ENCODE assay signal across 7 cellular contexts in genomic region chr9:5450360-5451051, GRCh38. TPM values are rescaled to one million over a fixed set of nuclear protein-coding genes. Genes with fewer than 3 reads are reported as not detected.
DNase-seq lines count a peak whose midpoint lies in the region; ATAC-seq, FAIRE-seq and TF ChIP-seq lines count a peak whose summit lies in the region.

Gene CD274 (plus strand): TSS chr9:5450542. CDS start chr9:5456114, 5,572 bp downstream.

- BruUV-seq in mammary epithelial cell (replicated peaks; lab: Mats Ljungman, UMichigan), result TSS peak; percentile 62

- H4K20me1 ChIP-seq in mammary epithelial cell (ENCODE audit: insufficient read depth, low read length), result no peaks in the 10 kb centered on the region

- H3K79me2 ChIP-seq in mammary epithelial cell (ENCODE audit: insufficient read depth, low read length), result peaks cover 47% of the 10 kb centered on the region

- DNase-seq in GM13977 (ENCODE audit: low spot score) (peak; percentile 52), NCI-H2081 (lab: John Stamatoyannopoulos, UW) (peak; percentile 79 to 90), mammary epithelial cell (peak; percentile 97), iPS-NIHi11 (ENCODE audit: low spot score) (peak; percentile 83), small intestine (peak; percentile 98)

- peak within 1 kb of the TSS; percentile 86 for H3K4me2 ChIP-seq in mammary epithelial cell (ENCODE audit: insufficient read depth, low read depth, low read length)

- TF ChIP-seq CTCF in GM13977 (IDR thresholded peaks at IDR 0.05; ENCODE audit: extremely low read depth, insufficient read depth, missing control alignments) (peak; percentile 73), VCaP (conservative IDR thresholded peaks at IDR 0.05) (peak; percentile 89), mammary epithelial cell (conservative IDR thresholded peaks at IDR 0.05 in 1 of 2, IDR thresholded peaks at IDR 0.05 in 1 of 2; ENCODE audit: extremely low read depth in 1 of 2, insufficient read depth in 1 of 2, low read depth in 1 of 2, low read length in 2 of 2) (peak; percentile 48 to 86)

- peak within 1 kb of the TSS; percentile 74 for H2AFZ ChIP-seq in mammary epithelial cell (ENCODE audit: low read depth, low read length)

- 3% methylated on average over 20 of the region's 36 CpGs for WGBS in mammary epithelial cell (ENCODE audit: low coverage, missing lambda C conversion rate)
- WGBS in small intestine, 3 donors, result 1 to 3% (median 1%) methylated on average over 36 of the region's 36 CpGs

- H3K27ac ChIP-seq in VCaP, result peak within 1 kb of the TSS; percentile 56
- peak within 1 kb of the TSS; percentile 91 for H3K27ac ChIP-seq in mammary epithelial cell (ENCODE audit: insufficient read depth, low read depth, low read length)
- peak within 1 kb of the TSS; percentile 88 to 98 for H3K27ac ChIP-seq in small intestine (ENCODE audit: low read depth in 1 of 2, low read length in 1 of 2)

- H3K9ac ChIP-seq in mammary epithelial cell (ENCODE audit: insufficient read depth, low read length), result peak within 1 kb of the TSS; percentile 88

- H3K36me3 ChIP-seq in mammary epithelial cell (ENCODE audit: insufficient read depth, low read length) (no peaks in the 10 kb centered on the region), small intestine (ENCODE audit: control insufficient read depth in 2 of 2, insufficient read depth in 2 of 2, low read length in 2 of 2) (no peaks in the 10 kb centered on the region)

- FAIRE-seq in small intestine (lab: Jason Lieb, UNC), result peak; percentile 19

- H3K4me1 ChIP-seq in mammary epithelial cell (ENCODE audit: insufficient read depth, low read length), result peaks cover 75% of the 10 kb centered on the region
- H3K4me1 ChIP-seq in small intestine (ENCODE audit: control insufficient read depth in 2 of 2, insufficient read depth in 1 of 2, low read depth in 1 of 2, low read length in 1 of 2), result no peaks in the 10 kb centered on the region

- peak; percentile 44 for ATAC-seq in HG02870 (IDR thresholded peaks at IDR 0.05; ENCODE audit: unreplicated experiment)

- dilution Hi-C loops in mammary epithelial cell (cut with HindIII; ENCODE audit: low sequenced_read_pairs), result no loop called here

- H3K9me3 ChIP-seq in mammary epithelial cell (replicated peaks; ENCODE audit: insufficient read depth, low read length) (no peaks in the 10 kb centered on the region), small intestine (ENCODE audit: control insufficient read depth, low read depth) (no peaks in the 10 kb centered on the region)

- CTCF ChIA-PET in mammary epithelial cell (lab: Charles Lee; ENCODE audit: low non-redundant PET), result interaction anchor here (0.6 to 0.9 kb wide), 4 partner anchors 9 to 1901 kb away, joined by 4 to 5 read pairs (median 5); no protein-coding TSS in a partner anchor

- intact Hi-C loops in mammary epithelial cell (cut with micrococcal nuclease), result loop anchor here (1.0 to 5.0 kb wide), 6 partner anchors 42 to 463 kb away; partner anchors contain the start of genes JAK2 and PDCD1LG2

- in situ Hi-C loops in GM13977 (cut with MboI; ENCODE audit: low pct_unique_long_range_greater_than_20kb, low sequenced_read_pairs, unreplicated experiment), result no loop called here
- in situ Hi-C loops in mammary epithelial cell (cut with MboI; ENCODE audit: low sequenced_read_pairs in 2 of 2), result loop anchor here (10.0 kb wide), 1 partner anchor 134 kb away; no protein-coding TSS in a partner anchor

- H3K4me3 ChIP-seq in mammary epithelial cell (replicated peaks in 1 of 3; ENCODE audit: insufficient read depth in 1 of 3, low read depth in 2 of 3, low read length in 3 of 3) (peak within 1 kb of the TSS; percentile 66 to 88 (median 73)), small intestine (ENCODE audit: low read depth in 1 of 2, low read length in 2 of 2) (peak within 1 kb of the TSS; percentile 39 to 52)

- H3K27me3 ChIP-seq in mammary epithelial cell (ENCODE audit: insufficient read depth, low read length), result no peaks in the 10 kb centered on the region
- no peaks in the 10 kb centered on the region for H3K27me3 ChIP-seq in small intestine (ENCODE audit: control insufficient read depth in 2 of 2, insufficient read depth in 2 of 2, low read length in 2 of 2)

RNA-seq across cellular contexts. Expression of gene CD274, which starts in this region (rescaled TPM):
- total RNA-seq in mammary epithelial cell, result 10 to 100 TPM; 19.5 to 30.6 TPM
- polyA plus RNA-seq in mammary epithelial cell, result 6.5 TPM
- polyA minus RNA-seq in mammary epithelial cell, result not detected
- 1 to 10 TPM; 1.1 to 3.4 (median 1.1) TPM for polyA plus RNA-seq in small intestine

Comparison
In these comparisons a context has a peak if more than half of its experiments do, and no peak if none do; other contexts are left out.
1. Peak in every context shown above with its lines: DNase-seq, ATAC-seq, H3K4me3 ChIP-seq and H3K27ac ChIP-seq.